Comparison of ENCODE assay signal across 17 cellular contexts in genomic region chr10:74875966-74876365, GRCh38. TPM values are rescaled to one million over a fixed set of nuclear protein-coding genes. Genes with fewer than 3 reads are reported as not detected.
DNase-seq lines count a peak whose midpoint lies in the region; ATAC-seq, FAIRE-seq and TF ChIP-seq lines count a peak whose summit lies in the region.
"Had no signal": no experiment of that assay in that cellular context is flagged by ENCODE, and none has a peak within 500 bp of the region (broad histone marks: within the 10 kb centered on the region; RNA-seq: fewer than 3 reads in every experiment).

No MANE protein-coding gene starts in this region.

- BruUV-seq in IMR-90 (replicated peaks; lab: Mats Ljungman, UMichigan) (no TSS peak), HepG2 (replicated peaks; lab: Mats Ljungman, UMichigan) (no TSS peak)

- no peak for FAIRE-seq in HepG2 (lab: Jason Lieb, UNC)
- FAIRE-seq: TTC549 had no signal

- H3K4me2 ChIP-seq in IMR-90 (ENCODE audit: low read depth, low read length) (no peak overlapping the region; the same call in 1 of the 2 replicates), HepG2 (ENCODE audit: low read depth, low read length) (no peak overlapping the region), neuronal stem cell (ENCODE audit: insufficient read depth, low read length, poor library complexity, severe bottlenecking) (no peak overlapping the region)

- TF ChIP-seq POLR2A in IMR-90 (IDR thresholded peaks at IDR 0.05; ENCODE audit: low read depth, low read length) (no peak), HepG2 (IDR thresholded peaks at IDR 0.05; ENCODE audit: insufficient read depth in 1 of 2, low read depth in 2 of 2, low read length in 2 of 2) (no peak)

- H3K4me3 ChIP-seq in IMR-90 (ENCODE audit: insufficient read depth, low read depth, low read length) (no peak overlapping the region), HepG2 (replicated peaks in 1 of 3; ENCODE audit: insufficient read depth in 1 of 3, low read depth in 2 of 3, low read length in 3 of 3) (no peak overlapping the region), neuronal stem cell (ENCODE audit: low read length in 2 of 2) (no peak overlapping the region)
- H3K4me3 ChIP-seq: cardiac muscle cell had no signal

- H4K5ac ChIP-seq in IMR-90 (ENCODE audit: low read depth, low read length) = no peak overlapping the region

- H3K4me1 ChIP-seq in IMR-90 (ENCODE audit: control insufficient read depth, insufficient read depth, low read length) (peaks cover 34% of the 10 kb centered on the region), HepG2 (ENCODE audit: insufficient read depth, low read length) (peaks cover 29% of the 10 kb centered on the region), neuronal stem cell (ENCODE audit: control insufficient read depth in 2 of 2, insufficient read depth in 1 of 2, low read depth in 1 of 2, low read length in 2 of 2) (no peaks in the 10 kb centered on the region)
- H3K4me1 ChIP-seq: BE2C had no signal

- TF ChIP-seq CTCF in IMR-90 (conservative IDR thresholded peaks at IDR 0.05; ENCODE audit: low read depth, low read length) (no peak), HepG2 (CRISPR knock-in tag; IDR thresholded peaks at IDR 0.05) (no peak)

- in situ Hi-C loops in IMR-90 (cut with MboI; ENCODE audit: low sequenced_read_pairs) = no loop called here
- in situ Hi-C loops in HepG2 (cut with HindIII; ENCODE audit: extremely low pct_ligation_motif_present, low pct_unique_long_range_greater_than_20kb) = no loop called here
- in situ Hi-C loops in ACHN (cut with HindIII; ENCODE audit: low pct_ligation_motif_present, low pct_unique_long_range_greater_than_20kb, low sequenced_read_pairs) = no loop called here

- POLR2A ChIA-PET in IMR-90 (lab: Charles Lee; ENCODE audit: unreplicated experiment) = interaction anchor here (0.6 kb wide), 1 partner anchor 11 kb away, joined by 3 read pairs; no protein-coding TSS in a partner anchor
- POLR2A ChIA-PET in HepG2 (lab: Yijun Ruan, JAX) = no interaction called here

- peaks cover 3% of the 10 kb centered on the region; the same call in 1 of the 2 replicates for H4K20me1 ChIP-seq in IMR-90 (ENCODE audit: insufficient read depth, low read length)
- 0 out of 2 replicates have a peak, but pooled peaks cover 7% of the 10 kb centered on the region for H4K20me1 ChIP-seq in HepG2 (ENCODE audit: insufficient read depth, low read length)

- H2BK120ac ChIP-seq in IMR-90 (ENCODE audit: low read depth, low read length) = no peak overlapping the region
- no peak overlapping the region for H2BK120ac ChIP-seq in neuronal stem cell (ENCODE audit: low read depth, low read length)

- H4K8ac ChIP-seq in IMR-90 (ENCODE audit: low read depth in 2 of 2, low read length in 2 of 2) = no peak overlapping the region; a peak in 1 of 4 replicates
- no peak overlapping the region for H4K8ac ChIP-seq in neuronal stem cell (ENCODE audit: low read depth, low read length)

- DNase-seq in DMS153 treated with DMSO at 0.1 percent for 48 hours (lab: John Stamatoyannopoulos, UW; ENCODE audit: unreplicated experiment) (peak; percentile 84), IMR-90 (peak; percentile 31), NCI-H748 (lab: John Stamatoyannopoulos, UW; ENCODE audit: unreplicated experiment) (peak; percentile 80), HepG2 (ENCODE audit: low spot score) (peak; percentile 44), Ammon's horn (ENCODE audit: low spot score) (no peak), ACHN (no peak), neuronal stem cell (ENCODE audit: low spot score) (no peak), NCI-H2227 treated with DMSO at 0.1 percent for 48 hours (lab: John Stamatoyannopoulos, UW) (no peak)
- DNase-seq: activated CD8-positive, alpha-beta T cell treated with anti-CD3 and anti-CD28 coated beads for 36 hours; activated naive CD8-positive, alpha-beta T cell treated with anti-CD3 and anti-CD28 coated beads, Interleukin-2, amount 50 U/mL, for 24 hours; BE2C; DND-41; effector CD4-positive, alpha-beta T cell; NCI-H446; retina had no signal

- H3K9ac ChIP-seq in IMR-90 (ENCODE audit: low read depth, low read length) (no peak overlapping the region), HepG2 (ENCODE audit: insufficient read depth, low read depth, low read length) (no peak overlapping the region), neuronal stem cell (ENCODE audit: low read depth, low read length, poor library complexity) (no peak overlapping the region)

- no peak overlapping the region for H2BK15ac ChIP-seq in IMR-90 (ENCODE audit: low read depth, low read length)
- H2BK15ac ChIP-seq in neuronal stem cell (ENCODE audit: low read length) = no peak overlapping the region

- H3K23ac ChIP-seq in IMR-90 (ENCODE audit: low read depth, low read length) (no peak overlapping the region), neuronal stem cell (ENCODE audit: low read depth, low read length, poor library complexity) (no peak overlapping the region)

- H3K79me1 ChIP-seq in IMR-90 (ENCODE audit: low read depth in 1 of 2, low read length in 2 of 2) (peaks cover 32 to 80% of the 10 kb centered on the region in 2 experiments), neuronal stem cell (ENCODE audit: low read depth, low read length) (no peaks in the 10 kb centered on the region)

- no peak for TF ChIP-seq RAD21 in IMR-90 (IDR thresholded peaks at IDR 0.05; ENCODE audit: low read length)
- TF ChIP-seq RAD21 in HepG2 (CRISPR knock-in tag; IDR thresholded peaks at IDR 0.05) = no peak

- H2BK20ac ChIP-seq in IMR-90 (ENCODE audit: low read depth, low read length) = no peak overlapping the region

- H3K18ac ChIP-seq in IMR-90 (ENCODE audit: low read depth, low read length) = peak overlapping the region; percentile 63; the same call in 1 of the 2 replicates
- H3K18ac ChIP-seq in neuronal stem cell (ENCODE audit: low read length) = no peak overlapping the region

- H3K36me3 ChIP-seq in IMR-90 (ENCODE audit: control insufficient read depth, insufficient read depth, low read length) (no peaks in the 10 kb centered on the region), HepG2 (replicated peaks in 1 of 2; ENCODE audit: control insufficient read depth in 1 of 2, insufficient read depth in 2 of 2, low read length in 2 of 2) (peaks cover 0 to 2% of the 10 kb centered on the region in 2 experiments; a peak in 2 of 5 replicates), neuronal stem cell (replicated peaks in 1 of 2; ENCODE audit: control insufficient read depth in 2 of 2, insufficient read depth in 2 of 2, low read length in 2 of 2) (no peaks in the 10 kb centered on the region)
- H3K36me3 ChIP-seq: BE2C, cardiac muscle cell had no signal

- intact Hi-C loops in IMR-90 (cut with micrococcal nuclease) = no loop called here
- intact Hi-C loops in HepG2 (cut with micrococcal nuclease; ENCODE audit: unreplicated experiment) = no loop called here

- WGBS in IMR-90 (ENCODE audit: extremely low coverage in 2 of 2, insufficient read length in 1 of 2), 2 experiments = no CpG with 5 or more reads among the region's 1 CpG
- 4% methylated on average over 1 of the region's 1 CpG for WGBS in HepG2 (ENCODE audit: low lambda C conversion rate)
- no CpG with 5 or more reads among the region's 1 CpG for WGBS in neuronal stem cell (ENCODE audit: extremely low coverage in 2 of 2, insufficient read length in 2 of 2, insufficient replicate concordance in 1 of 2), 2 donors

- no peak overlapping the region for H2AK5ac ChIP-seq in IMR-90 (ENCODE audit: low read depth, low read length)
- H2AK5ac ChIP-seq in neuronal stem cell (ENCODE audit: low read depth, low read length) = no peak overlapping the region

- H2BK5ac ChIP-seq in IMR-90 (ENCODE audit: low read depth, low read length, poor library complexity, severe bottlenecking) (peak overlapping the region; percentile 94), neuronal stem cell (ENCODE audit: low read length) (no peak overlapping the region)

- no peak overlapping the region for H2BK12ac ChIP-seq in neuronal stem cell (ENCODE audit: low read length)

- H3K4ac ChIP-seq in IMR-90 (ENCODE audit: low read depth, low read length) (no peak overlapping the region), neuronal stem cell (ENCODE audit: low read length) (no peak overlapping the region)

- H3K14ac ChIP-seq in IMR-90 (replicated peaks; ENCODE audit: low read depth, low read length) (no peak overlapping the region), neuronal stem cell (ENCODE audit: low read length) (no peak overlapping the region)

- H3K27me3 ChIP-seq in IMR-90 (ENCODE audit: control insufficient read depth, insufficient read depth, low read length) (no peaks in the 10 kb centered on the region), HepG2 (ENCODE audit: control insufficient read depth in 1 of 2, insufficient read depth in 2 of 2, low read length in 2 of 2) (no peaks in the 10 kb centered on the region), neuronal stem cell (ENCODE audit: control insufficient read depth in 3 of 3, insufficient read depth in 3 of 3, low read depth in 1 of 3, low read length in 3 of 3) (no peaks in the 10 kb centered on the region)
- H3K27me3 ChIP-seq: BE2C, cardiac muscle cell had no signal

- H4K91ac ChIP-seq in IMR-90 (ENCODE audit: insufficient read depth, low read depth, low read length) (no peak overlapping the region), neuronal stem cell (ENCODE audit: low read depth, low read length, poor library complexity) (no peak overlapping the region)

- H3K27ac ChIP-seq in IMR-90 (ENCODE audit: insufficient read depth, low read length) = no peak overlapping the region
- H3K27ac ChIP-seq in HepG2 (ENCODE audit: extremely low read length, insufficient read depth, low read length) = no peak overlapping the region
- H3K27ac ChIP-seq in neuronal stem cell (replicated peaks; ENCODE audit: low read length) = no peak overlapping the region
- H3K27ac ChIP-seq: cardiac muscle cell had no signal

- H3K9me1 ChIP-seq in IMR-90 (ENCODE audit: insufficient read depth, low read length) = peaks cover 13% of the 10 kb centered on the region

- no peak overlapping the region for H2AK9ac ChIP-seq in IMR-90 (replicated peaks; ENCODE audit: low read depth, low read length, poor library complexity)

- H3K9me3 ChIP-seq in IMR-90 (ENCODE audit: control insufficient read depth, insufficient read depth, low read length) (no peaks in the 10 kb centered on the region), HepG2 (ENCODE audit: low read length) (no peaks in the 10 kb centered on the region), neuronal stem cell (replicated peaks in 1 of 2; ENCODE audit: control insufficient read depth in 2 of 2, insufficient read depth in 1 of 2, low read depth in 1 of 2, low read length in 2 of 2) (peaks cover 0 to 2% of the 10 kb centered on the region in 2 donors)
- H3K9me3 ChIP-seq: BE2C had no signal

- CTCF ChIA-PET in IMR-90 (lab: Yijun Ruan, JAX) = interaction anchor here (0.6 kb wide), 1 partner anchor 59 kb away, joined by 6 read pairs; no protein-coding TSS in a partner anchor
- CTCF ChIA-PET in HepG2 (lab: Yijun Ruan, JAX; ENCODE audit: low intra/inter-chr PET ratio, low total read pairs) = no interaction called here

- dilution Hi-C loops in IMR-90 (cut with HindIII; ENCODE audit: low sequenced_read_pairs, unreplicated experiment) = no loop called here

- TF ChIP-seq EP300 in HepG2 (IDR thresholded peaks at IDR 0.05; ENCODE audit: low read depth in 2 of 2, low read length in 2 of 2) (peak in 1 of 2 experiments; percentile 19; a peak in 1 of 4 replicates), HepG2 (CRISPR knock-in tag; IDR thresholded peaks at IDR 0.05; ENCODE audit: borderline replicate concordance) (no peak)

- ATAC-seq in IMR-90 (ENCODE audit: low read depth) (peak; percentile 79), HepG2 (peak; percentile 55; the same call in 1 of the 3 replicates)
- ATAC-seq: activated CD8-positive, alpha-beta T cell treated with anti-CD3 and anti-CD28 coated beads for 36 hours; activated naive CD8-positive, alpha-beta T cell treated with anti-CD3 and anti-CD28 coated beads, Interleukin-2, amount 50 U/mL, for 24 hours had no signal

- H2AFZ ChIP-seq in IMR-90 (replicated peaks; ENCODE audit: low read length, poor library complexity) (no peak overlapping the region), HepG2 (ENCODE audit: low read length) (no peak overlapping the region), neuronal stem cell (ENCODE audit: low read length) (no peak overlapping the region)

- H3K79me2 ChIP-seq in HepG2 (ENCODE audit: insufficient read depth, low read length) = peaks cover 2% of the 10 kb centered on the region

- no peak overlapping the region for H3K56ac ChIP-seq in IMR-90 (ENCODE audit: extremely low read depth, insufficient read depth, low read length)

RNA-seq across cellular contexts. Expression of gene KAT6B, which starts 49.6 kb away (rescaled TPM):
- 27.8 and 28.1 TPM in 2 replicates for total RNA-seq in IMR-90 (2012; rRNA removed)
- 8.1 and 8.8 TPM in 2 replicates for polyA plus RNA-seq in IMR-90 (2012; rRNA removed)
- 3.6 and 4.2 TPM in 2 replicates for polyA plus RNA-seq in IMR-90 (2012; cell fraction: cytosol; rRNA removed)
- polyA plus RNA-seq in IMR-90 (2012; cell fraction: nucleus; rRNA removed; ENCODE audit: low replicate concordance) = 9.0 and 13.6 TPM in 2 replicates
- total RNA-seq in HepG2 (2016; rRNA removed; fragmentation: Illumina TruSeq; extraction: Trizol) = 7.8 and 9.5 TPM in 2 replicates
- 35.6 and 36.1 TPM in 2 replicates for total RNA-seq in HepG2 (2016; cell fraction: cytosol; rRNA removed; fragmentation: Illumina TruSeq; extraction: Trizol; ENCODE audit: low read depth)
- total RNA-seq in HepG2 (2016; cell fraction: insoluble cytoplasmic fraction; rRNA removed; fragmentation: Illumina TruSeq; extraction: Trizol) = 6.7 and 6.8 TPM in 2 replicates
- total RNA-seq in HepG2 (2016; cell fraction: membrane; rRNA removed; fragmentation: Illumina TruSeq; extraction: Trizol) = 16.4 and 21.4 TPM in 2 replicates
- total RNA-seq in HepG2 (2016; cell fraction: nucleus; rRNA removed; fragmentation: Illumina TruSeq; extraction: Trizol) = 19.4 and 22.8 TPM in 2 replicates
- 3.0 and 3.1 TPM in 2 replicates for polyA plus RNA-seq in HepG2 (2011; rRNA removed)
- 1.9 and 2.8 TPM in 2 replicates for polyA plus RNA-seq in HepG2 (2011; cell fraction: cytosol; rRNA removed)
- 6.5 and 7.1 TPM in 2 replicates for polyA plus RNA-seq in HepG2 (2011; cell fraction: nucleus; rRNA removed)
- 5.0 and 6.6 TPM in 2 replicates for polyA plus RNA-seq in HepG2 (2012)
- 0.43 and 1.0 TPM in 2 replicates for polyA plus RNA-seq in HepG2 (2016; cell fraction: cytosol; fragmentation: Illumina TruSeq; extraction: Trizol; ENCODE audit: low read depth)
- polyA plus RNA-seq in HepG2 (2016; cell fraction: insoluble cytoplasmic fraction; fragmentation: Illumina TruSeq; extraction: Trizol; ENCODE audit: low read depth) = 5.3 and 6.4 TPM in 2 replicates
- polyA plus RNA-seq in HepG2 (2016; cell fraction: membrane; fragmentation: Illumina TruSeq; extraction: Trizol; ENCODE audit: low read depth) = 0.70 and 0.76 TPM in 2 replicates
- polyA plus RNA-seq in HepG2 (2016; cell fraction: nucleus; fragmentation: Illumina TruSeq; extraction: Trizol; ENCODE audit: insufficient read depth, low read depth) = 11.0 and 11.7 TPM in 2 replicates
- polyA minus RNA-seq in HepG2 (2011; rRNA and poly(A)+ RNA removed; ENCODE audit: low replicate concordance) = 16.4 and 17.8 TPM in 2 replicates
- polyA minus RNA-seq in HepG2 (2011; cell fraction: cytosol; rRNA and poly(A)+ RNA removed) = 9.5 and 11.9 TPM in 2 replicates
- 60.8 and 62.2 TPM in 2 replicates for polyA minus RNA-seq in HepG2 (2011; cell fraction: nucleus; rRNA and poly(A)+ RNA removed)
- polyA plus RNA-seq in neuronal stem cell (2013, experiment 1 of 2) = 10.2 TPM
- polyA plus RNA-seq in neuronal stem cell (2013, experiment 2 of 2) = 10.3 TPM

Comparison
In these comparisons a context has a peak if more than half of its experiments do, and no peak if none do; other contexts are left out.
1. DNase-seq: peak in DMS153 treated with DMSO at 0.1 percent for 48 hours (single experiment), IMR-90 (single experiment), NCI-H748 (single experiment) and HepG2 (single experiment); none in Ammon's horn (single experiment), ACHN (single experiment), neuronal stem cell (single experiment) and NCI-H2227 treated with DMSO at 0.1 percent for 48 hours (single experiment).